ENCODE assay signal across 13 cellular contexts in genomic region chr14:94062344-94062904, GRCh38.
DNase-seq lines count a peak whose midpoint lies in the region; ATAC-seq and TF ChIP-seq lines count a peak whose summit lies in the region.
"Had no signal": no experiment of that assay in that cellular context is flagged by ENCODE, and none has a peak within 500 bp of the region (broad histone marks: within the 10 kb centered on the region; RNA-seq: fewer than 3 reads in every experiment).

No MANE protein-coding gene starts in this region.

- no peak for ATAC-seq in GM18867 (IDR thresholded peaks at IDR 0.05; ENCODE audit: unreplicated experiment)
- no peak for ATAC-seq in HG03025 (IDR thresholded peaks at IDR 0.05; ENCODE audit: low FRiP score, unreplicated experiment)

- in situ Hi-C loops in astrocyte of the cerebellum (cut with HindIII; ENCODE audit: low sequenced_read_pairs) = no loop called here

- DNase-seq in AG10803 (ENCODE audit: low read depth) (peak; percentile 75), HK-2 (ENCODE audit: unreplicated experiment) (peak; percentile 57), astrocyte of the cerebellum (ENCODE audit: low read depth) (peak; percentile 34), islet precursor cell (peak; percentile 51), NCI-H128 (lab: John Stamatoyannopoulos, UW; ENCODE audit: unreplicated experiment) (no peak), NCI-H146 (lab: John Stamatoyannopoulos, UW) (no peak)
- DNase-seq: activated CD4-positive, alpha-beta T cell treated with anti-CD3 and anti-CD28 coated beads for 1 hour; activated naive CD4-positive, alpha-beta T cell; Calu3; NCI-H1436 treated with DMSO at 0.1 percent for 48 hours; NCI-H748 treated with DMSO at 0.1 percent for 48 hours had no signal

- no peak overlapping the region for H3K4me3 ChIP-seq in AG10803 (ENCODE audit: low read length)
- no peak overlapping the region for H3K4me3 ChIP-seq in astrocyte of the cerebellum (ENCODE audit: low read depth, low read length)

- no peak for TF ChIP-seq CTCF in AG10803 (conservative IDR thresholded peaks at IDR 0.05; ENCODE audit: low read length)
- TF ChIP-seq CTCF in astrocyte of the cerebellum (IDR thresholded peaks at IDR 0.05; ENCODE audit: low read depth, low read length, missing control alignments) = no peak

Comparison
In these comparisons a context has a peak if more than half of its experiments do, and no peak if none do; other contexts are left out.
1. DNase-seq: peak in AG10803 (single experiment), HK-2 (single experiment), astrocyte of the cerebellum (single experiment) and islet precursor cell (single experiment); none in NCI-H128 (single experiment) and NCI-H146 (single experiment).